In genomic region chr17:28480278-28480677, GRCh38 we compare ENCODE assay signal across 25 cellular contexts. TPM values are rescaled to one million over a fixed set of nuclear protein-coding genes. Genes with fewer than 3 reads are reported as not detected.
"Had no signal": no experiment of that assay in that cellular context is flagged by ENCODE, and none has a peak within 500 bp of the region (broad histone marks: within the 10 kb centered on the region; RNA-seq: fewer than 3 reads in every experiment).

No MANE protein-coding gene starts in this region.

- H3K9me3 ChIP-seq: esophagus muscularis mucosa, gastrocnemius medialis, heart right ventricle, neutrophil, ovary, spleen, transverse colon, uterus had no signal

- H3K4me3 Mint-ChIP-seq: effector memory CD8-positive, alpha-beta T cell; naive thymus-derived CD4-positive, alpha-beta T cell; nephron progenitor cell; stimulated activated memory B cell treated with anti-CD40 and anti-IgM and Interleukin-4, amounts not matched to agents 10 μg/mL and 1 μg/mL and 100 μg/mL, for 72 hours; stimulated activated naive CD8-positive, alpha-beta T cell treated with anti-CD3 and anti-CD28 coated beads, Interleukin-15, Interleukin-2, amounts not matched to agents 100 ng/mL and 50 ng/mL, for 24 hours had no signal

- H3K27ac Mint-ChIP-seq: effector memory CD8-positive, alpha-beta T cell; naive thymus-derived CD4-positive, alpha-beta T cell; nephron progenitor cell; stimulated activated memory B cell treated with anti-CD40 and anti-IgM and Interleukin-4, amounts not matched to agents 10 μg/mL and 1 μg/mL and 100 μg/mL, for 72 hours; stimulated activated naive CD8-positive, alpha-beta T cell treated with anti-CD3 and anti-CD28 coated beads, Interleukin-15, Interleukin-2, amounts not matched to agents 100 ng/mL and 50 ng/mL, for 24 hours had no signal

- DNase-seq: effector memory CD8-positive, alpha-beta T cell; gastrocnemius medialis; heart right ventricle; hypothalamus; kidney glomerular epithelial cell; mesenchymal stem cell; midbrain; naive thymus-derived CD4-positive, alpha-beta T cell; nephron progenitor cell; ovary; right cardiac atrium; spleen; stimulated activated CD4-positive, alpha-beta T cell treated with anti-CD3 and anti-CD28 coated beads, Interleukin-15, amount 100 ng/mL, for 24 hours; stimulated activated CD4-positive, alpha-beta T cell treated with anti-CD3 and anti-CD28 coated beads, Interleukin-1b, Interleukin-23, amount 100 ng/mL, for 48 hours; stimulated activated CD4-positive, alpha-beta T cell treated with anti-CD3 and anti-CD28 coated beads, Interleukin-4, amount 100 ng/mL, for 24 hours; transverse colon; uterus had no signal

- H3K27me3 ChIP-seq: gastrocnemius medialis, neutrophil, ovary, spleen, transverse colon, uterus had no signal

- H3K9me3 Mint-ChIP-seq: effector memory CD8-positive, alpha-beta T cell; nephron progenitor cell; stimulated activated memory B cell treated with anti-CD40 and anti-IgM and Interleukin-4, amounts not matched to agents 10 μg/mL and 1 μg/mL and 100 μg/mL, for 72 hours; stimulated activated naive CD8-positive, alpha-beta T cell treated with anti-CD3 and anti-CD28 coated beads, Interleukin-15, Interleukin-2, amounts not matched to agents 100 ng/mL and 50 ng/mL, for 24 hours had no signal

- H3K36me3 Mint-ChIP-seq: naive thymus-derived CD4-positive, alpha-beta T cell; stimulated activated memory B cell treated with anti-CD40 and anti-IgM and Interleukin-4, amounts not matched to agents 10 μg/mL and 1 μg/mL and 100 μg/mL, for 72 hours had no signal

- H3K27ac ChIP-seq: epithelial cell of prostate, esophagus muscularis mucosa, gastrocnemius medialis, heart right ventricle, neutrophil, ovary, spleen, uterus had no signal

- H3K27me3 Mint-ChIP-seq: naive thymus-derived CD4-positive, alpha-beta T cell; stimulated activated naive CD8-positive, alpha-beta T cell treated with anti-CD3 and anti-CD28 coated beads, Interleukin-15, Interleukin-2, amounts not matched to agents 100 ng/mL and 50 ng/mL, for 24 hours had no signal

- ATAC-seq: effector memory CD8-positive, alpha-beta T cell; gastrocnemius medialis; heart right ventricle; naive thymus-derived CD4-positive, alpha-beta T cell; right cardiac atrium; stimulated activated memory B cell treated with anti-CD40 and anti-IgM and Interleukin-4, amounts not matched to agents 10 μg/mL and 1 μg/mL and 100 μg/mL, for 72 hours had no signal

- H3K36me3 ChIP-seq: esophagus muscularis mucosa, gastrocnemius medialis, heart right ventricle, neutrophil, ovary, spleen, transverse colon, uterus had no signal

- H3K4me3 ChIP-seq: esophagus muscularis mucosa, gastrocnemius medialis, heart right ventricle, ovary, spleen, transverse colon, uterus had no signal

- H3K4me1 ChIP-seq: esophagus muscularis mucosa, gastrocnemius medialis, heart right ventricle, uterus had no signal

RNA-seq across cellular contexts. Expression of gene SLC13A2, which starts 6.8 kb away (rescaled TPM):
- total RNA-seq: esophagus muscularis mucosa; fibroblast of villous mesenchyme; heart right ventricle; naive thymus-derived CD4-positive, alpha-beta T cell; right cardiac atrium; spleen; temporal lobe; uterus had no signal

RNA-seq across cellular contexts. Expression of gene FOXN1, which starts 25.9 kb away (rescaled TPM):
- total RNA-seq: esophagus muscularis mucosa; fibroblast of villous mesenchyme; gastrocnemius medialis; heart right ventricle; naive thymus-derived CD4-positive, alpha-beta T cell; ovary; posterior vena cava; right cardiac atrium; spleen; temporal lobe; uterus had no signal
